Comparison of ENCODE assay signal across 8 cellular contexts in the genomic region with DNA sequence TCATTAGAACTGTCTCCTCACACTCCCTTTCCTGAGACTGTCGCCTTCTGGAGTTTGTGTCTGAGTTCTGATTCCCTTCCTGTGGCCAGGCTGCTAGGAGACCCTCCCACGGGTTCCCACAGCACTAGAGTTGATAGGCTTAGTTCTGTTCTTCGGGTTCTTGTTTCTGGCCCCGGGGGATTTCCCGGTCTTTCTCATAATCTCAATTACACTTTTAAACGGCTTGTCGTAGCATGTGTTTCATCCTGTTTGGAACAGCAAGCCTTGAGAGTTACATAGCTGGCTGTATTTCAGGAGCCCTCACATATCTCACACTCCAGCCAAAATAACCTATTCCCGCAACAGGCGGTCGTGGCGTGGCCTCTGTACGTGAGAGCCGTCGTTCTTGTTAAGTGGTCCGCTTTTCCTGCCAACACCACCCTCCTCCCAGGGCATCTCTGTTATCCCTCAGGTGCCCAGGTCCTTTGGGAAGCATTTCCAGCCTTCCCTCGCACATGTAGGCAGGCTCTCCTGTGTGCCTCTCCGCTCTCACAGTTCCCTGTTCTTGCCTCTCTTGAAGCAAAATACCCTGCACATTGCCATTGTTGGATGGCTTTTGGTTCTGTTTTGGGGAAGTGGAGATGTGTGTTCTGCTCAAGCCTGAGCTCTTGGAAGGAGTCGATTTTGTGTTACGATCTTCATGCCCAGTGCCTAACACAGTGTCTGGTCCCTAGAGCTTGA. TPM values are rescaled to one million over a fixed set of nuclear protein-coding genes. Genes with fewer than 3 reads are reported as not detected.
DNase-seq lines count a peak whose midpoint lies in the region; ATAC-seq and TF ChIP-seq lines count a peak whose summit lies in the region.

No MANE protein-coding gene starts in this region.

- peak; percentile 80 for ATAC-seq in activated CD8-positive, alpha-beta T cell treated with anti-CD3 and anti-CD28 coated beads for 36 hours
- no peak for ATAC-seq in activated CD8-positive, alpha-beta T cell treated with anti-CD3 and anti-CD28 coated beads, Interleukin-2, amount 10 ng/mL, durations not matched to agents 7 days and 5 days
- peak; percentile 93 to 99 for ATAC-seq in activated naive CD4-positive, alpha-beta T cell treated with anti-CD3 and anti-CD28 coated beads, Interleukin-2, amount 50 U/mL, for 72 hours
- ATAC-seq in HG03280 (IDR thresholded peaks at IDR 0.05; ENCODE audit: unreplicated experiment), result no peak

- TF ChIP-seq CTCF in activated CD8-positive, alpha-beta T cell treated with anti-CD3 and anti-CD28 coated beads for 36 hours (IDR thresholded peaks at IDR 0.05), result no peak
- TF ChIP-seq CTCF in testis (IDR thresholded peaks at IDR 0.05) (no peak), MM.1S (IDR thresholded peaks at IDR 0.05; ENCODE audit: low read length) (no peak), BE2C (IDR thresholded peaks at IDR 0.05; ENCODE audit: low read depth, low read length) (no peak)

- H3K79me2 ChIP-seq in MM.1S (ENCODE audit: low read length), result peaks cover 7% of the 10 kb centered on the region; the same call in 1 of the 2 replicates

- no peak overlapping the region for H3K9ac ChIP-seq in MM.1S (ENCODE audit: low read length)

- no peaks in the 10 kb centered on the region for H3K9me3 Mint-ChIP-seq in activated CD8-positive, alpha-beta T cell treated with anti-CD3 and anti-CD28 coated beads for 36 hours
- no peaks in the 10 kb centered on the region for H3K9me3 Mint-ChIP-seq in activated CD8-positive, alpha-beta T cell treated with anti-CD3 and anti-CD28 coated beads, Interleukin-2, amount 10 ng/mL, durations not matched to agents 7 days and 5 days (ENCODE audit: insufficient read depth)
- no peaks in the 10 kb centered on the region for H3K9me3 Mint-ChIP-seq in activated naive CD4-positive, alpha-beta T cell treated with anti-CD3 and anti-CD28 coated beads, Interleukin-2, amount 50 U/mL, for 72 hours

- no peaks in the 10 kb centered on the region for H3K27me3 Mint-ChIP-seq in activated CD8-positive, alpha-beta T cell treated with anti-CD3 and anti-CD28 coated beads for 36 hours
- H3K27me3 Mint-ChIP-seq in activated CD8-positive, alpha-beta T cell treated with anti-CD3 and anti-CD28 coated beads, Interleukin-2, amount 10 ng/mL, durations not matched to agents 7 days and 5 days (ENCODE audit: low read depth), result no peaks in the 10 kb centered on the region

- no peaks in the 10 kb centered on the region for H3F3A ChIP-seq in MM.1S (ENCODE audit: insufficient read depth, low read length)

- H3K4me1 ChIP-seq in testis (peaks cover 21% of the 10 kb centered on the region), MM.1S (ENCODE audit: low read length) (no peaks in the 10 kb centered on the region), BE2C (no peaks in the 10 kb centered on the region)

- H3K27ac Mint-ChIP-seq in activated CD8-positive, alpha-beta T cell treated with anti-CD3 and anti-CD28 coated beads for 36 hours, result peak overlapping the region; percentile 94
- no peak overlapping the region for H3K27ac Mint-ChIP-seq in activated CD8-positive, alpha-beta T cell treated with anti-CD3 and anti-CD28 coated beads, Interleukin-2, amount 10 ng/mL, durations not matched to agents 7 days and 5 days
- peak overlapping the region; percentile 80 to 90 for H3K27ac Mint-ChIP-seq in activated naive CD4-positive, alpha-beta T cell treated with anti-CD3 and anti-CD28 coated beads, Interleukin-2, amount 50 U/mL, for 72 hours

- CTCF ChIA-PET in activated CD8-positive, alpha-beta T cell treated with anti-CD3 and anti-CD28 coated beads for 36 hours (lab: Charles Lee), result interaction anchor here (1.0 to 1.6 kb wide), 4 partner anchors 14 to 27 kb away, joined by 3 to 4 read pairs (median 3); no protein-coding TSS in a partner anchor
- CTCF ChIA-PET in activated CD8-positive, alpha-beta T cell treated with anti-CD3 and anti-CD28 coated beads, Interleukin-2, amount 10 ng/mL, durations not matched to agents 7 days and 5 days (lab: Charles Lee), result interaction anchor here (0.7 to 1.2 kb wide), 3 partner anchors 12 to 468 kb away, joined by 3 read pairs; no protein-coding TSS in a partner anchor

- no peaks in the 10 kb centered on the region for H3K36me3 ChIP-seq in testis (ENCODE audit: low read depth, missing control alignments)
- peaks cover 8% of the 10 kb centered on the region; the same call in 1 of the 2 replicates for H3K36me3 ChIP-seq in MM.1S (replicated peaks; ENCODE audit: insufficient read depth, low read length)
- peaks cover 35% of the 10 kb centered on the region for H3K36me3 ChIP-seq in BE2C

- 48 to 57% methylated on average over 19 of the region's 19 CpGs for WGBS in testis, 2 donors

- H3K36me3 Mint-ChIP-seq in activated CD8-positive, alpha-beta T cell treated with anti-CD3 and anti-CD28 coated beads for 36 hours (ENCODE audit: low read depth), result peaks cover 55% of the 10 kb centered on the region
- H3K36me3 Mint-ChIP-seq in activated CD8-positive, alpha-beta T cell treated with anti-CD3 and anti-CD28 coated beads, Interleukin-2, amount 10 ng/mL, durations not matched to agents 7 days and 5 days (ENCODE audit: low read depth), result peaks cover 48% of the 10 kb centered on the region
- H3K36me3 Mint-ChIP-seq in activated naive CD4-positive, alpha-beta T cell treated with anti-CD3 and anti-CD28 coated beads, Interleukin-2, amount 50 U/mL, for 72 hours, result peaks cover 16 to 29% of the 10 kb centered on the region in 2 donors

- TF ChIP-seq POLR2A in testis (IDR thresholded peaks at IDR 0.05), result no peak

- H3K4me2 ChIP-seq in MM.1S (ENCODE audit: low read depth, low read length), result no peak overlapping the region

- DNase-seq in activated CD8-positive, alpha-beta T cell treated with anti-CD3 and anti-CD28 coated beads for 36 hours, result peak; percentile 82
- DNase-seq in activated CD8-positive, alpha-beta T cell treated with anti-CD3 and anti-CD28 coated beads, Interleukin-2, amount 10 ng/mL, durations not matched to agents 7 days and 5 days, result no peak
- peak; percentile 53 to 67 for DNase-seq in activated naive CD4-positive, alpha-beta T cell treated with anti-CD3 and anti-CD28 coated beads, Interleukin-2, amount 50 U/mL, for 72 hours (ENCODE audit: low spot score in 2 of 2)
- peak; percentile 22 for DNase-seq in mesenteric fat pad (ENCODE audit: low spot score)
- DNase-seq in testis, result peak; percentile 42
- no peak for DNase-seq in MM.1S
- no peak for DNase-seq in BE2C

- H3K27ac ChIP-seq in testis (peak overlapping the region; percentile 75 to 77), MM.1S (ENCODE audit: low read length) (no peak overlapping the region)

- POLR2A ChIA-PET in activated CD8-positive, alpha-beta T cell treated with anti-CD3 and anti-CD28 coated beads for 36 hours (lab: Charles Lee), result no interaction called here
- POLR2A ChIA-PET in activated CD8-positive, alpha-beta T cell treated with anti-CD3 and anti-CD28 coated beads, Interleukin-2, amount 10 ng/mL, durations not matched to agents 7 days and 5 days (lab: Charles Lee), result interaction anchor here (0.7 kb wide), 1 partner anchor 272 kb away, joined by 5 read pairs; no protein-coding TSS in a partner anchor

- intact Hi-C loops in activated CD8-positive, alpha-beta T cell treated with anti-CD3 and anti-CD28 coated beads for 36 hours (cut with micrococcal nuclease), result no loop called here
- intact Hi-C loops in testis (cut with DNase I; ENCODE audit: low total_unique reads), result no loop called here

- H3K4me3 Mint-ChIP-seq in activated CD8-positive, alpha-beta T cell treated with anti-CD3 and anti-CD28 coated beads for 36 hours, result peak overlapping the region; percentile 45
- no peak overlapping the region for H3K4me3 Mint-ChIP-seq in activated CD8-positive, alpha-beta T cell treated with anti-CD3 and anti-CD28 coated beads, Interleukin-2, amount 10 ng/mL, durations not matched to agents 7 days and 5 days

- H3K27me3 ChIP-seq in testis (no peaks in the 10 kb centered on the region), MM.1S (replicated peaks; ENCODE audit: insufficient read depth, low read length) (no peaks in the 10 kb centered on the region), BE2C (no peaks in the 10 kb centered on the region)

- no peak overlapping the region for H2AFZ ChIP-seq in MM.1S (ENCODE audit: low read length)

- H3K4me1 Mint-ChIP-seq in activated CD8-positive, alpha-beta T cell treated with anti-CD3 and anti-CD28 coated beads for 36 hours (ENCODE audit: low read depth), result peaks cover 31% of the 10 kb centered on the region
- H3K4me1 Mint-ChIP-seq in activated CD8-positive, alpha-beta T cell treated with anti-CD3 and anti-CD28 coated beads, Interleukin-2, amount 10 ng/mL, durations not matched to agents 7 days and 5 days (ENCODE audit: low read depth), result peaks cover 15% of the 10 kb centered on the region

- no peaks in the 10 kb centered on the region for H4K20me1 ChIP-seq in MM.1S (ENCODE audit: insufficient read depth, low read length)

- H3K4me3 ChIP-seq in testis (no peak overlapping the region), MM.1S (ENCODE audit: low read length) (no peak overlapping the region), BE2C (ENCODE audit: low read depth, low read length) (no peak overlapping the region)

- H3K9me2 ChIP-seq in MM.1S (replicated peaks; ENCODE audit: insufficient read depth, low read length), result no peaks in the 10 kb centered on the region

- H3K9me3 ChIP-seq in testis, result no peaks in the 10 kb centered on the region
- no peaks in the 10 kb centered on the region for H3K9me3 ChIP-seq in MM.1S (replicated peaks; ENCODE audit: insufficient read depth, low read length)
- no peaks in the 10 kb centered on the region for H3K9me3 ChIP-seq in BE2C

RNA-seq across cellular contexts. Expression of a gene that starts 46.0 kb away (rescaled TPM):
- 100 to 1,000 TPM; 123 to 125 TPM for total RNA-seq in activated CD8-positive, alpha-beta T cell treated with anti-CD3 and anti-CD28 coated beads for 36 hours
- 100 to 1,000 TPM in 1 of 2 experiments, 10 to 100 TPM in 1; 99.0 to 102 TPM for total RNA-seq in activated CD8-positive, alpha-beta T cell treated with anti-CD3 and anti-CD28 coated beads, Interleukin-2, amount 10 ng/mL, durations not matched to agents 7 days and 5 days
- 100 to 1,000 TPM; 116 to 127 TPM for total RNA-seq in activated naive CD4-positive, alpha-beta T cell treated with anti-CD3 and anti-CD28 coated beads, Interleukin-2, amount 50 U/mL, for 72 hours
- total RNA-seq in mesenteric fat pad (62.5 TPM), testis (10 to 100 TPM; 62.4 to 71.7 TPM)
- polyA plus RNA-seq in testis (ENCODE audit: insufficient read depth, low read depth, low replicate concordance), result 87.4 TPM
- 240 TPM for polyA plus RNA-seq in BE2C (2012; ENCODE audit: insufficient read depth, insufficient read length, low read depth)

RNA-seq across cellular contexts. Expression of a gene that starts 46.3 kb away (rescaled TPM):
- 10 to 100 TPM; 95.9 to 98.6 TPM for total RNA-seq in activated CD8-positive, alpha-beta T cell treated with anti-CD3 and anti-CD28 coated beads for 36 hours
- total RNA-seq in activated CD8-positive, alpha-beta T cell treated with anti-CD3 and anti-CD28 coated beads, Interleukin-2, amount 10 ng/mL, durations not matched to agents 7 days and 5 days, result 10 to 100 TPM; 94.8 to 97.8 TPM
- total RNA-seq in activated naive CD4-positive, alpha-beta T cell treated with anti-CD3 and anti-CD28 coated beads, Interleukin-2, amount 50 U/mL, for 72 hours, result 100 to 1,000 TPM; 102 to 126 TPM
- 52.2 TPM for total RNA-seq in mesenteric fat pad
- 10 to 100 TPM; 22.0 to 26.5 TPM for total RNA-seq in testis
- 25.9 TPM for polyA plus RNA-seq in testis (ENCODE audit: insufficient read depth, low read depth, low replicate concordance)
- polyA plus RNA-seq in BE2C (2012; ENCODE audit: insufficient read depth, insufficient read length, low read depth), result 75.5 TPM

Comparison
In these comparisons a context has a peak if more than half of its experiments do, and no peak if none do; other contexts are left out.
1. ATAC-seq: peak in activated CD8-positive, alpha-beta T cell treated with anti-CD3 and anti-CD28 coated beads for 36 hours (single experiment) and activated naive CD4-positive, alpha-beta T cell treated with anti-CD3 and anti-CD28 coated beads, Interleukin-2, amount 50 U/mL, for 72 hours (2 of 2); none in activated CD8-positive, alpha-beta T cell treated with anti-CD3 and anti-CD28 coated beads, Interleukin-2, amount 10 ng/mL, durations not matched to agents 7 days and 5 days (single experiment) and HG03280 (single experiment).
2. DNase-seq: peak in activated CD8-positive, alpha-beta T cell treated with anti-CD3 and anti-CD28 coated beads for 36 hours (single experiment), activated naive CD4-positive, alpha-beta T cell treated with anti-CD3 and anti-CD28 coated beads, Interleukin-2, amount 50 U/mL, for 72 hours (2 of 2), mesenteric fat pad (single experiment) and testis (single experiment); none in activated CD8-positive, alpha-beta T cell treated with anti-CD3 and anti-CD28 coated beads, Interleukin-2, amount 10 ng/mL, durations not matched to agents 7 days and 5 days (single experiment), MM.1S (single experiment) and BE2C (single experiment).